In the genomic region with DNA sequence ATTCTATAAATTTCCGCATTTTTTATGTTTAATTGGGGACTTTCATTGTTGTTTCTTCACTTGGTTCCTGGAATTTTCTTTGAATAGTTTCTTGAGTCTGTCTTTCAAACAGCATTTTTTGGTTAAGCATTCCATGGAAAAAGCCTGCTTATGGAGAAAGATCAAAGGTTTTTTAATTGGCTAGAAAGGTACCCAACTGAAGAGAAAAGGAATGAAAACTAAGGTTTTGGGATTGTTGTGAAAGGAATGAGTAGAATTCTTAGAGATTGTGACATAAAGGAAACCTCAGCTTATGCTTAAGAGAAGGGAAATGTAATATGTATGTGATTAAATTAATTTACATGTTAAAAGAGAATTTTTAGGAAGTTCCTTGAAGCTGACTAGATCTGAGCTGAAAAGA, we compare ENCODE assay signal across 24 cellular contexts.
DNase-seq lines count a peak whose midpoint lies in the region; ATAC-seq and TF ChIP-seq lines count a peak whose summit lies in the region.
"Had no signal": no experiment of that assay in that cellular context is flagged by ENCODE, and none has a peak within 500 bp of the region (broad histone marks: within the 10 kb centered on the region; RNA-seq: fewer than 3 reads in every experiment).

No MANE protein-coding gene starts in this region.

- no peaks in the 10 kb centered on the region for H3K9me3 ChIP-seq in hepatocyte (ENCODE audit: low read depth)
- peaks cover 0 to 11% (median 7%) of the 10 kb centered on the region in 4 donors for H3K9me3 ChIP-seq in upper lobe of left lung

- DNase-seq in AG10803 (ENCODE audit: low read depth), result peak; percentile 81
- DNase-seq in EH (ENCODE audit: low read depth), result peak; percentile 29
- no peak for DNase-seq in hepatocyte (ENCODE audit: low spot score)
- no peak for DNase-seq in upper lobe of left lung
- DNase-seq: activated CD4-positive, alpha-beta T cell treated with anti-CD3 and anti-CD28 coated beads for 48 hours; activated CD8-positive, alpha-beta memory T cell treated with anti-CD3 and anti-CD28 coated beads, Interleukin-2, amount 50 U/mL, for 4 hours; body of pancreas; CD8-positive, alpha-beta memory T cell; DMS153; GDM1; Karpas-422; kidney glomerular epithelial cell; NCI-H1105; NCI-H2081; PC-9; SHP77; small intestine; stimulated activated naive B cell treated with anti-CD40 and anti-IgM and Interleukin-4, amounts not matched to agents 10 μg/mL and 1 μg/mL and 100 μg/mL, for 72 hours; T-cell had no signal

- H3K27ac ChIP-seq in hepatocyte (peak overlapping the region; percentile 71), upper lobe of left lung (no peak overlapping the region)
- H3K27ac ChIP-seq: body of pancreas, PC-9 had no signal

- H3K36me3 Mint-ChIP-seq in activated T-helper 17 cell treated with anti-CD3 and anti-CD28 coated beads, Interleukin-2, amount 50 U/mL, for 72 hours (ENCODE audit: low read depth), result peaks cover 96% of the 10 kb centered on the region

- H3K27me3 ChIP-seq in hepatocyte, result no peaks in the 10 kb centered on the region
- H3K27me3 ChIP-seq in upper lobe of left lung, result no peaks in the 10 kb centered on the region
- H3K27me3 ChIP-seq: body of pancreas, gastroesophageal sphincter had no signal

- peaks cover 4% of the 10 kb centered on the region for H3K9me3 Mint-ChIP-seq in activated T-helper 17 cell treated with anti-CD3 and anti-CD28 coated beads, Interleukin-2, amount 50 U/mL, for 72 hours

- no peaks in the 10 kb centered on the region for H3K27me3 Mint-ChIP-seq in activated T-helper 17 cell treated with anti-CD3 and anti-CD28 coated beads, Interleukin-2, amount 50 U/mL, for 72 hours
- H3K27me3 Mint-ChIP-seq: CD8-positive, alpha-beta memory T cell; stimulated activated naive B cell treated with anti-CD40 and anti-IgM and Interleukin-4, amounts not matched to agents 10 μg/mL and 1 μg/mL and 100 μg/mL, for 72 hours; T-cell had no signal

- ATAC-seq in activated T-helper 17 cell treated with anti-CD3 and anti-CD28 coated beads, Interleukin-2, amount 50 U/mL, for 72 hours (replicated peaks), result no peak
- ATAC-seq in GM21423 (IDR thresholded peaks at IDR 0.05; ENCODE audit: unreplicated experiment) (no peak), GM18498 (IDR thresholded peaks at IDR 0.05; ENCODE audit: unreplicated experiment) (no peak), upper lobe of left lung (ENCODE audit: low FRiP score in 2 of 2) (no peak)
- ATAC-seq: body of pancreas; gastroesophageal sphincter; stimulated activated naive B cell treated with anti-CD40 and anti-IgM and Interleukin-4, amounts not matched to agents 10 μg/mL and 1 μg/mL and 100 μg/mL, for 72 hours; T-cell had no signal

- no peaks in the 10 kb centered on the region for H4K20me1 ChIP-seq in hepatocyte (ENCODE audit: insufficient read depth, poor library complexity, severe bottlenecking)

- no peak overlapping the region for H3K4me2 ChIP-seq in hepatocyte
- H3K4me2 ChIP-seq: PC-9 had no signal

- H3K4me3 Mint-ChIP-seq in activated T-helper 17 cell treated with anti-CD3 and anti-CD28 coated beads, Interleukin-2, amount 50 U/mL, for 72 hours, result no peak overlapping the region
- H3K4me3 Mint-ChIP-seq: CD8-positive, alpha-beta memory T cell; stimulated activated naive B cell treated with anti-CD40 and anti-IgM and Interleukin-4, amounts not matched to agents 10 μg/mL and 1 μg/mL and 100 μg/mL, for 72 hours; T-cell had no signal

- H3K4me1 ChIP-seq in hepatocyte (ENCODE audit: insufficient read depth) (peaks cover 7% of the 10 kb centered on the region), upper lobe of left lung (peaks cover 0 to 5% (median 1%) of the 10 kb centered on the region in 4 donors)

- H3K27ac Mint-ChIP-seq in activated T-helper 17 cell treated with anti-CD3 and anti-CD28 coated beads, Interleukin-2, amount 50 U/mL, for 72 hours, result peak overlapping the region; percentile 90
- H3K27ac Mint-ChIP-seq: stimulated activated naive B cell treated with anti-CD40 and anti-IgM and Interleukin-4, amounts not matched to agents 10 μg/mL and 1 μg/mL and 100 μg/mL, for 72 hours; T-cell had no signal

- H3K36me3 ChIP-seq in hepatocyte (replicated peaks; ENCODE audit: insufficient read depth, low read depth) (no peaks in the 10 kb centered on the region), upper lobe of left lung (peaks cover 0 to 11% (median 9%) of the 10 kb centered on the region in 4 donors)

- H3K4me3 ChIP-seq in AG10803 (ENCODE audit: low read length) (no peak overlapping the region), hepatocyte (no peak overlapping the region), upper lobe of left lung (no peak overlapping the region)
- H3K4me3 ChIP-seq: body of pancreas, gastroesophageal sphincter, lung, PC-9 had no signal

- WGBS in hepatocyte (ENCODE audit: low lambda C conversion rate, missing lambda C conversion rate), result 97% methylated on average over 1 of the region's 1 CpG
- 95 to 100% methylated on average over 1 of the region's 1 CpG for WGBS in upper lobe of left lung, 2 donors

- peaks cover 20% of the 10 kb centered on the region for H3K4me1 Mint-ChIP-seq in activated T-helper 17 cell treated with anti-CD3 and anti-CD28 coated beads, Interleukin-2, amount 50 U/mL, for 72 hours

- no peak for TF ChIP-seq POLR2A in upper lobe of left lung (IDR thresholded peaks at IDR 0.05)

- no peak for TF ChIP-seq EP300 in upper lobe of left lung (IDR thresholded peaks at IDR 0.05)

- peaks cover 13% of the 10 kb centered on the region for H3K79me2 ChIP-seq in hepatocyte

- no peaks in the 10 kb centered on the region for H3K9me2 ChIP-seq in hepatocyte (replicated peaks; ENCODE audit: insufficient read depth)

- no peak overlapping the region for H2AFZ ChIP-seq in hepatocyte
- H2AFZ ChIP-seq: PC-9 had no signal

- TF ChIP-seq CTCF in AG10803 (conservative IDR thresholded peaks at IDR 0.05; ENCODE audit: low read length) (no peak), hepatocyte (IDR thresholded peaks at IDR 0.05; ENCODE audit: poor library complexity) (no peak), upper lobe of left lung (IDR thresholded peaks at IDR 0.05) (no peak)

Comparison
In these comparisons a context has a peak if more than half of its experiments do, and no peak if none do; other contexts are left out.
1. DNase-seq: peak in AG10803 (single experiment) and EH (single experiment); none in hepatocyte (single experiment) and upper lobe of left lung (0 of 2).